ENCODE assay signal across 10 cellular contexts in genomic region chr3:76024640-76025039, GRCh38.
DNase-seq lines count a peak whose midpoint lies in the region; ATAC-seq, FAIRE-seq and TF ChIP-seq lines count a peak whose summit lies in the region.
"Had no signal": no experiment of that assay in that cellular context is flagged by ENCODE, and none has a peak within 500 bp of the region (broad histone marks: within the 10 kb centered on the region; RNA-seq: fewer than 3 reads in every experiment).

No MANE protein-coding gene starts in this region.

- H3K36me3 ChIP-seq in bronchial epithelial cell (ENCODE audit: control insufficient read depth, insufficient read depth, low read length) = no peaks in the 10 kb centered on the region

- peak; percentile 35 for TF ChIP-seq CTCF in bronchial epithelial cell (IDR thresholded peaks at IDR 0.05; ENCODE audit: insufficient read depth, low read length, severe bottlenecking)

- no peak for ATAC-seq in stimulated activated naive CD8-positive, alpha-beta T cell treated with anti-CD3 and anti-CD28 coated beads, Interleukin-15, Interleukin-2, amounts not matched to agents 100 U/mL and 50 U/mL, for 24 hours
- ATAC-seq: A549 had no signal

- DNase-seq in DMS 273 (lab: John Stamatoyannopoulos, UW; ENCODE audit: unreplicated experiment) = peak; percentile 34
- no peak for DNase-seq in DMS 273 treated with DMSO at 0.1 percent for 48 hours (lab: John Stamatoyannopoulos, UW)
- peak; percentile 15 for DNase-seq in MV-4-11 (lab: John Stamatoyannopoulos, UW)
- peak; percentile 50 for DNase-seq in bronchial epithelial cell (ENCODE audit: low read depth)
- DNase-seq in myocyte (ENCODE audit: low read depth) = peak; percentile 12
- DNase-seq in T-helper 2 cell = no peak
- no peak for DNase-seq in nucleus accumbens (lab: John Stamatoyannopoulos, UW)
- no peak for DNase-seq in stimulated activated naive CD8-positive, alpha-beta T cell treated with anti-CD3 and anti-CD28 coated beads, Interleukin-15, Interleukin-2, amounts not matched to agents 100 U/mL and 50 U/mL, for 24 hours

- no peak for FAIRE-seq in bronchial epithelial cell (lab: Jason Lieb, UNC)
- FAIRE-seq: A549, TTC549 had no signal

- H3K27me3 ChIP-seq in bronchial epithelial cell (ENCODE audit: control insufficient read depth, insufficient read depth, low read length) = no peaks in the 10 kb centered on the region

- H3K4me3 ChIP-seq in bronchial epithelial cell (ENCODE audit: low read depth, low read length) = no peak overlapping the region
- H3K4me3 ChIP-seq: A549 had no signal

Comparison
In these comparisons a context has a peak if more than half of its experiments do, and no peak if none do; other contexts are left out.
1. DNase-seq: peak in DMS 273 (single experiment), MV-4-11 (single experiment), bronchial epithelial cell (single experiment) and myocyte (single experiment); none in DMS 273 treated with DMSO at 0.1 percent for 48 hours (single experiment), T-helper 2 cell (0 of 5), nucleus accumbens (0 of 56) and stimulated activated naive CD8-positive, alpha-beta T cell treated with anti-CD3 and anti-CD28 coated beads, Interleukin-15, Interleukin-2, amounts not matched to agents 100 U/mL and 50 U/mL, for 24 hours (single experiment).